In genomic region chr4:169986369-169986768, GRCh38 we compare ENCODE assay signal across 28 cellular contexts.
"Had no signal": no experiment of that assay in that cellular context is flagged by ENCODE, and none has a peak within 500 bp of the region (broad histone marks: within the 10 kb centered on the region; RNA-seq: fewer than 3 reads in every experiment).

No MANE protein-coding gene starts in this region.

- H3K27ac Mint-ChIP-seq: activated CD4-positive, alpha-beta T cell treated with anti-CD3 and anti-CD28 coated beads, Interleukin-2, amount 10 ng/mL, durations not matched to agents 24 days and 14 days; activated CD8-positive, alpha-beta memory T cell treated with anti-CD3 and anti-CD28 coated beads, Interleukin-2, amount 10 ng/mL, durations not matched to agents 7 days and 5 days; activated naive CD4-positive, alpha-beta T cell treated with anti-CD3 and anti-CD28 coated beads, Interleukin-2, amount 50 U/mL, for 72 hours; activated T-cell treated with anti-CD3 and anti-CD28 coated beads, Interleukin-2, amount 50 U/mL, for 24 hours; activated T-helper 1 cell treated with anti-CD3 and anti-CD28 coated beads, Interleukin-12 subunit alpha, Interleukin-12 subunit beta, Interleukin-2, Interleukin-4 antibody, amounts not matched to agents 30 ng/mL and 10 ng/mL and 1 ng/mL, durations not matched to agents 14 hours and 24 hours and 36 hours; T-helper 1 cell treated with Interleukin-12 subunit alpha and Interleukin-12 subunit beta and Interleukin-4 antibody, amounts not matched to agents 30 μg/mL and 1 μg/mL, for 36 hours; WTC11 had no signal

- H3K4me1 ChIP-seq: Peyer's patch, SJSA1 had no signal

- ATAC-seq: activated CD8-positive, alpha-beta memory T cell treated with anti-CD3 and anti-CD28 coated beads, Interleukin-2, amount 10 ng/mL, durations not matched to agents 7 days and 5 days; activated naive CD4-positive, alpha-beta T cell treated with anti-CD3 and anti-CD28 coated beads, Interleukin-2, amount 50 U/mL, for 72 hours; SK-N-SH treated with all-trans-retinoic acid at 6 μM for 48 hours; WTC11 had no signal

- DNase-seq: activated CD4-positive, alpha-beta T cell treated with anti-CD3 and anti-CD28 coated beads, Interleukin-2, amount 10 ng/mL, durations not matched to agents 24 days and 14 days; activated CD4-positive, alpha-beta T cell treated with anti-CD3 and anti-CD28 coated beads, Interleukin-2, amount 50 U/mL, for 48 hours; activated CD4-positive, CD25-positive, alpha-beta regulatory T cell treated with anti-CD3 and anti-CD28 coated beads, Interleukin-2, amount 50 U/mL, for 72 hours; activated CD8-positive, alpha-beta memory T cell treated with anti-CD3 and anti-CD28 coated beads, Interleukin-2, amount 10 ng/mL, durations not matched to agents 7 days and 5 days; activated effector memory CD4-positive, alpha-beta T cell treated with Interleukin-2 at 50 U/mL for 16 hours; activated naive CD4-positive, alpha-beta T cell treated with Interleukin-2 at 50 U/mL for 16 hours; activated T-cell treated with anti-CD3 and anti-CD28 coated beads, Interleukin-2, amount 50 U/mL, for 24 hours; amygdala; Karpas-422; NCI-H1048; NCI-H146; NCI-H187 treated with DMSO at 0.1 percent for 48 hours; NCI-H2081 treated with DMSO at 0.1 percent for 48 hours; NCI-H446; NCI-H524; Peyer's patch; SHP77; SW 1271; T-helper 9 cell had no signal

- H3K27me3 Mint-ChIP-seq: brain had no signal

- H3K36me3 ChIP-seq: Peyer's patch, SJSA1 had no signal

- H3K9me3 Mint-ChIP-seq: activated CD4-positive, alpha-beta T cell treated with anti-CD3 and anti-CD28 coated beads, Interleukin-2, amount 10 ng/mL, durations not matched to agents 24 days and 14 days; activated naive CD4-positive, alpha-beta T cell treated with anti-CD3 and anti-CD28 coated beads, Interleukin-2, amount 50 U/mL, for 72 hours; activated T-cell treated with anti-CD3 and anti-CD28 coated beads, Interleukin-2, amount 50 U/mL, for 24 hours; activated T-helper 1 cell treated with anti-CD3 and anti-CD28 coated beads, Interleukin-12 subunit alpha, Interleukin-12 subunit beta, Interleukin-2, Interleukin-4 antibody, amounts not matched to agents 30 ng/mL and 10 ng/mL and 1 ng/mL, durations not matched to agents 14 hours and 24 hours and 36 hours; brain; T-helper 1 cell treated with Interleukin-12 subunit alpha and Interleukin-12 subunit beta and Interleukin-4 antibody, amounts not matched to agents 30 μg/mL and 1 μg/mL, for 36 hours; WTC11 had no signal

- FAIRE-seq: astrocyte had no signal

- H3K4me3 Mint-ChIP-seq: activated CD4-positive, alpha-beta T cell treated with anti-CD3 and anti-CD28 coated beads, Interleukin-2, amount 10 ng/mL, durations not matched to agents 24 days and 14 days; activated CD8-positive, alpha-beta memory T cell treated with anti-CD3 and anti-CD28 coated beads, Interleukin-2, amount 10 ng/mL, durations not matched to agents 7 days and 5 days; activated T-cell treated with anti-CD3 and anti-CD28 coated beads, Interleukin-2, amount 50 U/mL, for 24 hours; activated T-helper 1 cell treated with anti-CD3 and anti-CD28 coated beads, Interleukin-12 subunit alpha, Interleukin-12 subunit beta, Interleukin-2, Interleukin-4 antibody, amounts not matched to agents 30 ng/mL and 10 ng/mL and 1 ng/mL, durations not matched to agents 14 hours and 24 hours and 36 hours; brain; T-helper 1 cell treated with Interleukin-12 subunit alpha and Interleukin-12 subunit beta and Interleukin-4 antibody, amounts not matched to agents 30 μg/mL and 1 μg/mL, for 36 hours; WTC11 had no signal

- H3K36me3 Mint-ChIP-seq: activated CD8-positive, alpha-beta memory T cell treated with anti-CD3 and anti-CD28 coated beads, Interleukin-2, amount 10 ng/mL, durations not matched to agents 7 days and 5 days; activated naive CD4-positive, alpha-beta T cell treated with anti-CD3 and anti-CD28 coated beads, Interleukin-2, amount 50 U/mL, for 72 hours; WTC11 had no signal

- H3K9me3 ChIP-seq: Peyer's patch, SJSA1 had no signal

- H3K27me3 ChIP-seq: Peyer's patch had no signal

- H3K4me3 ChIP-seq: Peyer's patch, SJSA1 had no signal

- H3K27ac ChIP-seq: Peyer's patch, RWPE1, SJSA1 had no signal
